15 cellular contexts compared by ENCODE assay signal in genomic region chr6:79584332-79584731, GRCh38. TPM values are rescaled to one million over a fixed set of nuclear protein-coding genes. Genes with fewer than 3 reads are reported as not detected.
DNase-seq lines count a peak whose midpoint lies in the region; ATAC-seq, FAIRE-seq and TF ChIP-seq lines count a peak whose summit lies in the region.
"Had no signal": no experiment of that assay in that cellular context is flagged by ENCODE, and none has a peak within 500 bp of the region (broad histone marks: within the 10 kb centered on the region; RNA-seq: fewer than 3 reads in every experiment).

No MANE protein-coding gene starts in this region.

- CTCF ChIA-PET in K562 (lab: Yijun Ruan, JAX; ENCODE audit: low intra/inter-chr PET ratio): no interaction called here

- no peak overlapping the region for H3K4me3 Mint-ChIP-seq in neural progenitor cell
- H3K4me3 Mint-ChIP-seq: B cell; CD4-positive, alpha-beta T cell had no signal

- no peaks in the 10 kb centered on the region for H3K4me1 ChIP-seq in K562 (replicated peaks in 1 of 2; ENCODE audit: control insufficient read depth in 2 of 2, insufficient read depth in 2 of 2, low read length in 2 of 2)
- H3K4me1 ChIP-seq in neural progenitor cell: no peaks in the 10 kb centered on the region
- no peaks in the 10 kb centered on the region for H3K4me1 ChIP-seq in tibial nerve

- H3K4me1 Mint-ChIP-seq in neural progenitor cell: no peaks in the 10 kb centered on the region
- H3K4me1 Mint-ChIP-seq: B cell had no signal

- intact Hi-C loops in K562 (cut with micrococcal nuclease): no loop called here

- H4K20me1 ChIP-seq in K562 (replicated peaks; ENCODE audit: control insufficient read depth, insufficient read depth, low read length): no peaks in the 10 kb centered on the region
- H4K20me1 ChIP-seq in neural progenitor cell (ENCODE audit: low read depth): no peaks in the 10 kb centered on the region

- TF ChIP-seq POLR2A in K562 (conservative IDR thresholded peaks at IDR 0.05) (no peak), tibial nerve (IDR thresholded peaks at IDR 0.05) (no peak)

- no peaks in the 10 kb centered on the region for H3K27me3 ChIP-seq in H7 (ENCODE audit: control insufficient read depth, insufficient read depth, low read length)
- H3K27me3 ChIP-seq in K562 (ENCODE audit: control insufficient read depth in 2 of 2, insufficient read depth in 2 of 2, low read length in 2 of 2): no peaks in the 10 kb centered on the region
- H3K27me3 ChIP-seq in neural progenitor cell: no peaks in the 10 kb centered on the region
- no peaks in the 10 kb centered on the region for H3K27me3 ChIP-seq in tibial nerve

- H3K36me3 ChIP-seq in H7 (replicated peaks; ENCODE audit: control insufficient read depth, insufficient read depth, low read length): no peaks in the 10 kb centered on the region
- no peaks in the 10 kb centered on the region; the same call in 2 of the 3 replicates for H3K36me3 ChIP-seq in K562 (ENCODE audit: control insufficient read depth, insufficient read depth, low read length)
- no peaks in the 10 kb centered on the region for H3K36me3 ChIP-seq in neural progenitor cell
- H3K36me3 ChIP-seq in tibial nerve: no peaks in the 10 kb centered on the region

- WGBS in K562 (ENCODE audit: insufficient coverage, low coverage, missing lambda C conversion rate): 2% methylated on average over 2 of the region's 2 CpGs
- 69 to 73% methylated on average over 2 of the region's 2 CpGs for WGBS in tibial nerve, 2 donors

- H3K9ac ChIP-seq in K562 (ENCODE audit: insufficient read depth in 1 of 2, low read depth in 2 of 2, low read length in 2 of 2) (no peak overlapping the region), neural progenitor cell (no peak overlapping the region)

- peak; percentile 24 for DNase-seq in H7
- peak; percentile 64 for DNase-seq in OCI-M1 (lab: John Stamatoyannopoulos, UW)
- DNase-seq in K562 (ENCODE audit: extremely low read depth in 1 of 4, low spot score in 3 of 4): no peak
- no peak for DNase-seq in neural progenitor cell (ENCODE audit: low spot score)
- DNase-seq in RKO (ENCODE audit: low spot score): no peak
- no peak for DNase-seq in NCI-H82 treated with DMSO at 0.1 percent for 48 hours (lab: John Stamatoyannopoulos, UW; ENCODE audit: unreplicated experiment)
- DNase-seq in tibial nerve (ENCODE audit: low spot score in 2 of 2): no peak
- DNase-seq: C1 segment of cervical spinal cord; Calu3; CD4-positive, alpha-beta T cell; DMS 273 treated with DMSO at 0.1 percent for 48 hours; HCEC 1CT; IMR-90 had no signal

- H3K27me3 Mint-ChIP-seq in neural progenitor cell (ENCODE audit: insufficient read depth, low read depth): no peaks in the 10 kb centered on the region
- H3K27me3 Mint-ChIP-seq: B cell; CD4-positive, alpha-beta T cell had no signal

- peak overlapping the region; percentile 33 for H3K27ac Mint-ChIP-seq in neural progenitor cell
- H3K27ac Mint-ChIP-seq: B cell; CD4-positive, alpha-beta T cell had no signal

- TF ChIP-seq EP300 in K562 (IDR thresholded peaks at IDR 0.05; ENCODE audit: low read length): no peak
- no peak for TF ChIP-seq EP300 in tibial nerve (IDR thresholded peaks at IDR 0.05)

- H3F3A ChIP-seq in neural progenitor cell (ENCODE audit: low read depth): no peaks in the 10 kb centered on the region

- no peaks in the 10 kb centered on the region for H3K9me3 ChIP-seq in K562 (replicated peaks; ENCODE audit: control insufficient read depth, insufficient read depth, low read depth, low read length)
- H3K9me3 ChIP-seq in neural progenitor cell (ENCODE audit: low read depth): no peaks in the 10 kb centered on the region
- peaks cover 0 to 27% (median 0%) of the 10 kb centered on the region in 4 donors for H3K9me3 ChIP-seq in tibial nerve

- H3K9me1 ChIP-seq in K562 (ENCODE audit: control insufficient read depth, insufficient read depth, low read length): no peaks in the 10 kb centered on the region

- peaks cover 28% of the 10 kb centered on the region for H3K9me3 Mint-ChIP-seq in neural progenitor cell

- peaks cover 3% of the 10 kb centered on the region for H3K36me3 Mint-ChIP-seq in neural progenitor cell

- no peak for TF ChIP-seq RAD21 in K562 (CRISPR knock-in tag; conservative IDR thresholded peaks at IDR 0.05 in 1 of 2, IDR thresholded peaks at IDR 0.05 in 1 of 2)

- no peak overlapping the region for H2AFZ ChIP-seq in K562 (ENCODE audit: low read depth, low read length)
- H2AFZ ChIP-seq in neural progenitor cell (replicated peaks): no peak overlapping the region

- peak in 2 of 3 experiments; percentile 19 to 21; a peak in 1 of 6 replicates for TF ChIP-seq CTCF in K562 (IDR thresholded peaks at IDR 0.05 in 2 of 3, conservative IDR thresholded peaks at IDR 0.05 in 1 of 3; ENCODE audit: insufficient read depth in 2 of 3, low read depth in 1 of 3, low read length in 3 of 3)
- peak; percentile 17 for TF ChIP-seq CTCF in neural progenitor cell (IDR thresholded peaks at IDR 0.05)
- TF ChIP-seq CTCF in tibial nerve (IDR thresholded peaks at IDR 0.05): no peak

- ATAC-seq in K562: peak; percentile 53

- POLR2A ChIA-PET in K562 (lab: Yijun Ruan, JAX): no interaction called here

- H3K4me2 ChIP-seq in K562 (ENCODE audit: insufficient read depth, low read length): no peak overlapping the region
- no peak overlapping the region for H3K4me2 ChIP-seq in neural progenitor cell

- H3K4me3 ChIP-seq in H7 (ENCODE audit: insufficient read depth, low read depth, low read length) (no peak overlapping the region), K562 (no peak overlapping the region), neural progenitor cell (no peak overlapping the region), tibial nerve (no peak overlapping the region)

- H3K79me2 ChIP-seq in K562 (ENCODE audit: control insufficient read depth, insufficient read depth, low read length) (no peaks in the 10 kb centered on the region), neural progenitor cell (ENCODE audit: low read depth) (no peaks in the 10 kb centered on the region)

- BruUV-seq in K562 (replicated peaks; lab: Mats Ljungman, UMichigan): no TSS peak

- H3K27ac ChIP-seq in K562 (ENCODE audit: extremely low read depth, low read depth, low read length) (no peak overlapping the region), neural progenitor cell (no peak overlapping the region), tibial nerve (no peak overlapping the region)

- in situ Hi-C loops in K562 (cut with MboI): no loop called here

- FAIRE-seq in K562 (lab: Jason Lieb, UNC): no peak
- FAIRE-seq: A204.1 had no signal

TF ChIP-seq in K562, 482 proteins besides CTCF, POLR2A, EP300 and RAD21:
- no peak for TF ChIP-seq NELFE (IDR thresholded peaks at IDR 0.05; ENCODE audit: insufficient read depth, insufficient read length)
- TF ChIP-seq TCF3 (CRISPR knock-in tag; IDR thresholded peaks at IDR 0.05): no peak
- TF ChIP-seq SIN3A (IDR thresholded peaks at IDR 0.05; ENCODE audit: borderline replicate concordance in 2 of 2, control insufficient read depth in 1 of 2, low read depth in 2 of 2, low read length in 2 of 2): no peak
- TF ChIP-seq ARHGAP35 (IDR thresholded peaks at IDR 0.05; ENCODE audit: partially characterized antibody): no peak
- no peak for TF ChIP-seq IRF2 (CRISPR knock-in tag; IDR thresholded peaks at IDR 0.05)
- no peak for TF ChIP-seq MTA1 (IDR thresholded peaks at IDR 0.05; ENCODE audit: borderline replicate concordance)
- no peak for TF ChIP-seq ZKSCAN3 (CRISPR knock-in tag; IDR thresholded peaks at IDR 0.05)

RNA-seq across cellular contexts. Expression of gene SH3BGRL2, which starts 46.8 kb away (rescaled TPM):
- 8.6 and 13.3 TPM in 2 replicates for total RNA-seq in H7 (2014; rRNA removed; shearing (Covaris generic))
- 1.8 and 7.8 TPM in 2 replicates for total RNA-seq in K562 (2011; cell fraction: chromatin; rRNA removed; ENCODE audit: low replicate concordance)
- total RNA-seq in K562 (2011; cell fraction: nucleolus; rRNA removed): 1.3 and 2.1 TPM in 2 replicates
- 5.4 and 8.2 TPM in 2 replicates for total RNA-seq in K562 (2011; cell fraction: nucleoplasm; rRNA removed)
- total RNA-seq in K562 (2014; rRNA removed) (7.3 and 8.0 TPM in 2 replicates), K562 (2014; rRNA removed; fragmentation: Illumina TruSeq; extraction: Trizol) (12.1 and 13.6 TPM in 2 replicates), K562 (2015; rRNA removed; fragmentation: Illumina TruSeq; extraction: Trizol) (9.1 and 10.2 TPM in 2 replicates), K562 (2021) (9.9 and 10.8 TPM in 2 replicates), neural progenitor cell (ENCODE audit: low replicate concordance) (30.7 and 47.0 TPM in 2 replicates), tibial nerve (10 to 100 TPM; 25.5 to 65.3 (median 48.8) TPM)
- polyA plus RNA-seq in K562 (2011; rRNA removed) (2.9 and 5.5 TPM in 2 replicates), K562 (2014; fragmentation: Illumina TruSeq; extraction: Trizol) (8.3 and 10.5 TPM in 2 replicates), K562 (2014; fragmentation: Nextera tagmentation; extraction: Ambion mirVana) (1 to 10 TPM; 4.4 to 5.0 TPM), K562 (2014; rRNA removed) (6.5 and 8.6 TPM in 2 replicates)
- polyA plus RNA-seq in K562 (2011; cell fraction: cytosol; rRNA removed): 1.2 and 1.8 TPM in 2 replicates
- polyA plus RNA-seq in K562 (2011; cell fraction: nucleus; rRNA removed): 1.8 and 1.9 TPM in 2 replicates
- polyA plus RNA-seq in K562 (2012): 4.4 and 6.3 TPM in 2 replicates
- polyA minus RNA-seq in K562 (2011; rRNA and poly(A)+ RNA removed): 3.8 and 5.6 TPM in 2 replicates
- 1.7 and 3.1 TPM in 2 replicates for polyA minus RNA-seq in K562 (2011; cell fraction: cytosol; rRNA and poly(A)+ RNA removed)
- 1.8 and 2.7 TPM in 2 replicates for polyA minus RNA-seq in K562 (2011; cell fraction: nucleus; rRNA and poly(A)+ RNA removed)
- total RNA-seq: B cell had no signal

RNA-seq across cellular contexts. Expression of gene LCA5, which starts 47.1 kb away (rescaled TPM):
- total RNA-seq in H7 (2014; rRNA removed; shearing (Covaris generic)): 2.3 and 4.7 TPM in 2 replicates
- 1.7 and 6.8 TPM in 2 replicates for total RNA-seq in K562 (2011; cell fraction: chromatin; rRNA removed; ENCODE audit: low replicate concordance)
- 0.67 and 0.79 TPM in 2 replicates for total RNA-seq in K562 (2011; cell fraction: nucleolus; rRNA removed)
- 1.8 and 3.5 TPM in 2 replicates for total RNA-seq in K562 (2011; cell fraction: nucleoplasm; rRNA removed)
- total RNA-seq in K562 (2014; rRNA removed) (1.4 TPM in 2 replicates), K562 (2014; rRNA removed; fragmentation: Illumina TruSeq; extraction: Trizol) (3.4 and 4.6 TPM in 2 replicates), K562 (2015; rRNA removed; fragmentation: Illumina TruSeq; extraction: Trizol) (3.0 and 3.2 TPM in 2 replicates), K562 (2021) (2.2 TPM in 2 replicates), neural progenitor cell (ENCODE audit: low replicate concordance) (10.7 and 13.2 TPM in 2 replicates), tibial nerve (10 to 100 TPM in 2 of 4 donors, 1 to 10 TPM in 2; 5.1 to 15.7 (median 9.5) TPM)
- polyA plus RNA-seq in K562 (2011; rRNA removed) (1.3 and 1.8 TPM in 2 replicates), K562 (2014; fragmentation: Illumina TruSeq; extraction: Trizol) (2.4 and 2.5 TPM in 2 replicates), K562 (2014; fragmentation: Nextera tagmentation; extraction: Ambion mirVana) (1 to 10 TPM; 1.0 to 1.3 TPM), K562 (2014; rRNA removed) (1.2 and 1.7 TPM in 2 replicates)
- polyA plus RNA-seq in K562 (2011; cell fraction: cytosol; rRNA removed): 0.12 and 0.55 TPM in 2 replicates
- polyA plus RNA-seq in K562 (2011; cell fraction: nucleus; rRNA removed): 0.88 and 1.3 TPM in 2 replicates
- polyA plus RNA-seq in K562 (2012): 1.3 and 1.9 TPM in 2 replicates
- polyA minus RNA-seq in K562 (2011; rRNA and poly(A)+ RNA removed): 2.7 and 4.0 TPM in 2 replicates
- polyA minus RNA-seq in K562 (2011; cell fraction: cytosol; rRNA and poly(A)+ RNA removed): 1.8 TPM in 2 replicates
- polyA minus RNA-seq in K562 (2011; cell fraction: nucleus; rRNA and poly(A)+ RNA removed): 2.0 and 3.8 TPM in 2 replicates
- total RNA-seq: CD4-positive, alpha-beta T cell had no signal

Comparison
In these comparisons a context has a peak if more than half of its experiments do, and no peak if none do; other contexts are left out.
1. DNase-seq: peak in H7 (single experiment) and OCI-M1 (single experiment); none in K562 (0 of 4), neural progenitor cell (single experiment), RKO (single experiment), NCI-H82 treated with DMSO at 0.1 percent for 48 hours (single experiment) and tibial nerve (0 of 2).
2. CTCF ChIP-seq: peak in K562 (2 of 3) and neural progenitor cell (single experiment); none in tibial nerve (0 of 5).